Comparison of ENCODE assay signal across 8 cellular contexts in the genomic region with DNA sequence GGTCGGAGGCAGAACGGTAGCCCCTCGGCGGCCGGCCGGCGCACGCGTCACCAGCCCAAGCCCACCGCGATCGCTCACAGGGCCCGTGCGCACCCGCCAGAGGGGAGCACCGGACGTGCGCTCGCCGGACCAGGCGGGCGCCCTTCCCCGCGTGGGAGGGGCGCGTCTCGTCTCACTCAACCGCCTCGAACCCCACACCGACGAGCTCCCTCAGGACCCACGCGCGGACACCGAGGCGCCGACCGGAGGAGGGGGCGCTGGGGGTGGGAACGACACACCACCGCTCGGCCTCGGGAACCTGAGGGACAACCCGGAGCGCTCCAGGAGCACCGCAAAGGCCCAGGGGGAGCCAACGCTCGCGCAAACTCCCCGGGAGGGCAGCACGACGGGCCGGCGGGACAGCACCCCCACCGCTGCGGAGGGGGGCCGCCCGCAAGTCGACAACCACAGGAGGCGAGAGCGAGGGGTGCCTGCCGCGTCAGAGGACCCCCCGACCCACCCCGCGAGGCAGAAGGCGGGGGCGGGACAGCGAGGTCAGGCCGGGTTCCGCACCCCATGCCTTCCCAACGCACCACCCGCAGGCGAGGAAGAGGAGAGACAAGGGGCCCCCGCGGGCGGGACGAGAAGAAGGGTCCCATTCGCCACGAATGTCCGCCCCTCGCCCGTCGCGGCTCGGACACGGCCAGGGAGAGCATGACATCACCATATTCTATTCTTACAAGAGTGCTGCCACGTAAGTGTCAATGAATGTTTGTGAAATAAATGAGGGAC.
A peak's percentile ranks its signal among the peaks of the same experiment; 100 is the strongest.
DNase-seq lines count a peak whose midpoint lies in the region; ATAC-seq and TF ChIP-seq lines count a peak whose summit lies in the region.

No MANE protein-coding gene starts in this region.

- in situ Hi-C loops in mammary epithelial cell (cut with MboI; ENCODE audit: low sequenced_read_pairs in 2 of 2): no loop called here

- peaks cover 4 to 31% (median 19%) of the 10 kb centered on the region in 5 donors for H3K27me3 Mint-ChIP-seq in naive thymus-derived CD8-positive, alpha-beta T cell

- no peak for TF ChIP-seq CTCF in AG10803 (conservative IDR thresholded peaks at IDR 0.05; ENCODE audit: low read length)
- TF ChIP-seq CTCF in mammary epithelial cell (conservative IDR thresholded peaks at IDR 0.05 in 1 of 2, IDR thresholded peaks at IDR 0.05 in 1 of 2; ENCODE audit: extremely low read depth in 1 of 2, insufficient read depth in 1 of 2, low read depth in 1 of 2, low read length in 2 of 2): no peak
- no peak for TF ChIP-seq CTCF in ovary (IDR thresholded peaks at IDR 0.05)

- WGBS in mammary epithelial cell (ENCODE audit: low coverage, missing lambda C conversion rate): 18% methylated on average over 13 of the region's 88 CpGs
- WGBS in ovary, 3 donors: 3 to 6% (median 4%) methylated on average over 41 to 88 of the region's 88 CpGs

- peaks cover 3 to 4% (median 4%) of the 10 kb centered on the region in 3 donors for H3K36me3 Mint-ChIP-seq in naive thymus-derived CD8-positive, alpha-beta T cell

- DNase-seq in AG10803 (ENCODE audit: low read depth): peak; percentile 77
- DNase-seq in T-helper 1 cell: peak in 3 of 5 donors; percentile 1 to 8 (median 2)
- peak; percentile 9 for DNase-seq in mammary epithelial cell
- peak in 8 of 10 donors; percentile 1 to 59 (median 12) for DNase-seq in naive thymus-derived CD8-positive, alpha-beta T cell
- no peak for DNase-seq in dedifferentiated amniotic fluid mesenchymal stem cell (ENCODE audit: extremely low spot score)
- no peak for DNase-seq in ovary
- no peak for DNase-seq in NCI-H774 (lab: John Stamatoyannopoulos, UW)

- H3K9ac ChIP-seq in mammary epithelial cell (ENCODE audit: insufficient read depth, low read length): no peak overlapping the region

- TF ChIP-seq EP300 in ovary (IDR thresholded peaks at IDR 0.05): no peak

- H3K4me3 Mint-ChIP-seq in naive thymus-derived CD8-positive, alpha-beta T cell: peak overlapping the region; percentile 61 to 89 (median 78)

- H3K27ac ChIP-seq in mammary epithelial cell (ENCODE audit: insufficient read depth, low read depth, low read length) (no peak overlapping the region), ovary (no peak overlapping the region)

- peak overlapping the region in 8 of 10 donors; percentile 9 to 85 (median 52) for H3K27ac Mint-ChIP-seq in naive thymus-derived CD8-positive, alpha-beta T cell

- no peak for TF ChIP-seq POLR2A in ovary (IDR thresholded peaks at IDR 0.05)

- H3K4me1 ChIP-seq in mammary epithelial cell (ENCODE audit: insufficient read depth, low read length): no peaks in the 10 kb centered on the region
- peaks cover 2% of the 10 kb centered on the region for H3K4me1 ChIP-seq in ovary (ENCODE audit: insufficient read depth)

- CTCF ChIA-PET in mammary epithelial cell (lab: Charles Lee; ENCODE audit: low non-redundant PET): no interaction called here

- no peaks in the 10 kb centered on the region for H3K79me2 ChIP-seq in mammary epithelial cell (ENCODE audit: insufficient read depth, low read length)

- POLR2A ChIA-PET in naive thymus-derived CD8-positive, alpha-beta T cell (lab: Charles Lee): no interaction called here

- H3K4me1 Mint-ChIP-seq in naive thymus-derived CD8-positive, alpha-beta T cell: peaks cover 6 to 19% (median 11%) of the 10 kb centered on the region in 4 donors

- dilution Hi-C loops in mammary epithelial cell (cut with HindIII; ENCODE audit: low sequenced_read_pairs): no loop called here

- H3K9me3 ChIP-seq in mammary epithelial cell (replicated peaks; ENCODE audit: insufficient read depth, low read length) (no peaks in the 10 kb centered on the region), ovary (peaks cover 0 to 3% of the 10 kb centered on the region in 2 donors)

- ATAC-seq in naive thymus-derived CD8-positive, alpha-beta T cell: peak; percentile 16 to 27
- ATAC-seq in GM19324 (IDR thresholded peaks at IDR 0.05; ENCODE audit: low FRiP score, unreplicated experiment): no peak

- H3K27me3 ChIP-seq in mammary epithelial cell (ENCODE audit: insufficient read depth, low read length): peaks cover 15% of the 10 kb centered on the region
- peaks cover 3% of the 10 kb centered on the region for H3K27me3 ChIP-seq in ovary

- BruUV-seq in mammary epithelial cell (replicated peaks; lab: Mats Ljungman, UMichigan): no TSS peak

- H2AFZ ChIP-seq in mammary epithelial cell (ENCODE audit: low read depth, low read length): no peak overlapping the region

- no peaks in the 10 kb centered on the region for H4K20me1 ChIP-seq in mammary epithelial cell (ENCODE audit: insufficient read depth, low read length)

- intact Hi-C loops in mammary epithelial cell (cut with micrococcal nuclease): no loop called here
- intact Hi-C loops in ovary (cut with DNase I): no loop called here

- H3K4me3 ChIP-seq in AG10803 (ENCODE audit: low read length): no peak overlapping the region
- no peak overlapping the region for H3K4me3 ChIP-seq in mammary epithelial cell (replicated peaks in 1 of 3; ENCODE audit: insufficient read depth in 1 of 3, low read depth in 2 of 3, low read length in 3 of 3)
- no peak overlapping the region for H3K4me3 ChIP-seq in ovary

- H3K36me3 ChIP-seq in mammary epithelial cell (ENCODE audit: insufficient read depth, low read length) (no peaks in the 10 kb centered on the region), ovary (no peaks in the 10 kb centered on the region)

- peaks cover 0 to 22% (median 6%) of the 10 kb centered on the region in 9 donors for H3K9me3 Mint-ChIP-seq in naive thymus-derived CD8-positive, alpha-beta T cell

- H3K4me2 ChIP-seq in mammary epithelial cell (ENCODE audit: insufficient read depth, low read depth, low read length): no peak overlapping the region

Comparison
In these comparisons a context has a peak if more than half of its experiments do, and no peak if none do; other contexts are left out.
1. DNase-seq: peak in AG10803 (single experiment), T-helper 1 cell (3 of 5), mammary epithelial cell (single experiment) and naive thymus-derived CD8-positive, alpha-beta T cell (8 of 10); none in dedifferentiated amniotic fluid mesenchymal stem cell (single experiment), ovary (0 of 5) and NCI-H774 (single experiment).